8 cellular contexts compared by ENCODE assay signal in genomic region chr20:326645-327031, GRCh38. TPM values are rescaled to one million over a fixed set of nuclear protein-coding genes. Genes with fewer than 3 reads are reported as not detected.
DNase-seq lines count a peak whose midpoint lies in the region; ATAC-seq, FAIRE-seq and TF ChIP-seq lines count a peak whose summit lies in the region.

No MANE protein-coding gene starts in this region.

- H3K36me3 ChIP-seq in BE2C = peaks cover 8% of the 10 kb centered on the region; the same call in 1 of the 2 replicates
- H3K36me3 ChIP-seq in HUES48 (ENCODE audit: control insufficient read depth, insufficient read depth, low read length) = peaks cover 7% of the 10 kb centered on the region; the same call in 1 of the 2 replicates

- H3K4me3 ChIP-seq in BE2C (ENCODE audit: low read depth, low read length) (peak overlapping the region; percentile 85), HUES48 (ENCODE audit: low read depth, low read length) (peak overlapping the region; percentile 79), iPS-18c (ENCODE audit: insufficient read depth, low read depth, low read length) (peak overlapping the region; percentile 99)

- H3K27ac ChIP-seq in HUES48 (ENCODE audit: low read depth, low read length) = peak overlapping the region; percentile 97

- no peak for TF ChIP-seq CTCF in BE2C (IDR thresholded peaks at IDR 0.05; ENCODE audit: low read depth, low read length)

- H3K4me1 ChIP-seq in BE2C (peaks cover 6% of the 10 kb centered on the region), HUES48 (ENCODE audit: control insufficient read depth, insufficient read depth, low read length) (peaks cover 38% of the 10 kb centered on the region)

- DNase-seq in BE2C (peak; percentile 20), RCC 7860 (ENCODE audit: low spot score) (no peak), HPDE6-E6E7 (ENCODE audit: extremely low spot score) (no peak)
- no peak for DNase-seq in activated naive CD8-positive, alpha-beta T cell treated with anti-CD3 and anti-CD28 coated beads, Interleukin-2, amount 50 U/mL, for 24 hours
- peak; percentile 21 for DNase-seq in stimulated activated naive B cell treated with anti-CD40 and anti-IgM and Interleukin-4, amounts not matched to agents 10 μg/mL and 1 μg/mL and 100 μg/mL, for 72 hours

- no peaks in the 10 kb centered on the region for H3K27me3 Mint-ChIP-seq in activated naive CD8-positive, alpha-beta T cell treated with anti-CD3 and anti-CD28 coated beads, Interleukin-2, amount 50 U/mL, for 24 hours
- no peaks in the 10 kb centered on the region for H3K27me3 Mint-ChIP-seq in stimulated activated naive B cell treated with anti-CD40 and anti-IgM and Interleukin-4, amounts not matched to agents 10 μg/mL and 1 μg/mL and 100 μg/mL, for 72 hours

- no peak for ATAC-seq in activated naive CD8-positive, alpha-beta T cell treated with anti-CD3 and anti-CD28 coated beads, Interleukin-2, amount 50 U/mL, for 24 hours
- ATAC-seq in stimulated activated naive B cell treated with anti-CD40 and anti-IgM and Interleukin-4, amounts not matched to agents 10 μg/mL and 1 μg/mL and 100 μg/mL, for 72 hours (replicated peaks) = no peak
- ATAC-seq in GM19455 (IDR thresholded peaks at IDR 0.05; ENCODE audit: unreplicated experiment) = no peak

- peak overlapping the region; percentile 89 for H3K9ac ChIP-seq in HUES48 (ENCODE audit: low read depth, low read length)

- H3K27ac Mint-ChIP-seq in activated naive CD8-positive, alpha-beta T cell treated with anti-CD3 and anti-CD28 coated beads, Interleukin-2, amount 50 U/mL, for 24 hours = no peak overlapping the region
- H3K27ac Mint-ChIP-seq in stimulated activated naive B cell treated with anti-CD40 and anti-IgM and Interleukin-4, amounts not matched to agents 10 μg/mL and 1 μg/mL and 100 μg/mL, for 72 hours = no peak overlapping the region

- peaks cover 4% of the 10 kb centered on the region for H3K36me3 Mint-ChIP-seq in activated naive CD8-positive, alpha-beta T cell treated with anti-CD3 and anti-CD28 coated beads, Interleukin-2, amount 50 U/mL, for 24 hours (ENCODE audit: low read depth)
- peaks cover 1 to 4% of the 10 kb centered on the region in 2 donors for H3K36me3 Mint-ChIP-seq in stimulated activated naive B cell treated with anti-CD40 and anti-IgM and Interleukin-4, amounts not matched to agents 10 μg/mL and 1 μg/mL and 100 μg/mL, for 72 hours

- H3K9me3 ChIP-seq in BE2C (no peaks in the 10 kb centered on the region), HUES48 (ENCODE audit: control insufficient read depth, insufficient read depth, low read length) (no peaks in the 10 kb centered on the region), iPS-18c (ENCODE audit: control insufficient read depth, insufficient read depth, low read length) (no peaks in the 10 kb centered on the region)

- peak overlapping the region; percentile 78 for H3K4me3 Mint-ChIP-seq in activated naive CD8-positive, alpha-beta T cell treated with anti-CD3 and anti-CD28 coated beads, Interleukin-2, amount 50 U/mL, for 24 hours
- H3K4me3 Mint-ChIP-seq in stimulated activated naive B cell treated with anti-CD40 and anti-IgM and Interleukin-4, amounts not matched to agents 10 μg/mL and 1 μg/mL and 100 μg/mL, for 72 hours = peak overlapping the region; percentile 81 to 90

- no peaks in the 10 kb centered on the region for H3K9me3 Mint-ChIP-seq in activated naive CD8-positive, alpha-beta T cell treated with anti-CD3 and anti-CD28 coated beads, Interleukin-2, amount 50 U/mL, for 24 hours
- H3K9me3 Mint-ChIP-seq in stimulated activated naive B cell treated with anti-CD40 and anti-IgM and Interleukin-4, amounts not matched to agents 10 μg/mL and 1 μg/mL and 100 μg/mL, for 72 hours = no peaks in the 10 kb centered on the region

- H3K4me1 Mint-ChIP-seq in activated naive CD8-positive, alpha-beta T cell treated with anti-CD3 and anti-CD28 coated beads, Interleukin-2, amount 50 U/mL, for 24 hours = peaks cover 35% of the 10 kb centered on the region
- H3K4me1 Mint-ChIP-seq in stimulated activated naive B cell treated with anti-CD40 and anti-IgM and Interleukin-4, amounts not matched to agents 10 μg/mL and 1 μg/mL and 100 μg/mL, for 72 hours = peaks cover 32 to 47% of the 10 kb centered on the region in 2 donors

- no peak for FAIRE-seq in RCC 7860 (lab: Jason Lieb, UNC)

- H3K27me3 ChIP-seq in BE2C (no peaks in the 10 kb centered on the region), HUES48 (ENCODE audit: control insufficient read depth, insufficient read depth, low read length) (no peaks in the 10 kb centered on the region)

RNA-seq across cellular contexts. Expression of gene SOX12, which starts 1.3 kb away (rescaled TPM):
- polyA plus RNA-seq in BE2C (2012; ENCODE audit: insufficient read depth, insufficient read length, low read depth) = 27.4 TPM

RNA-seq across cellular contexts. Expression of gene NRSN2, which starts 20.3 kb away (rescaled TPM):
- 55.0 TPM for polyA plus RNA-seq in BE2C (2012; ENCODE audit: insufficient read depth, insufficient read length, low read depth)

RNA-seq across cellular contexts. Expression of gene ZCCHC3, which starts 29.3 kb away (rescaled TPM):
- polyA plus RNA-seq in BE2C (2012; ENCODE audit: insufficient read depth, insufficient read length, low read depth) = 72.9 TPM

RNA-seq across cellular contexts. Expression of gene C20orf96, which starts 36.1 kb away (rescaled TPM):
- 4.6 TPM for polyA plus RNA-seq in BE2C (2012; ENCODE audit: insufficient read depth, insufficient read length, low read depth)

RNA-seq across cellular contexts. Expression of gene TRIB3, which starts 53.9 kb away (rescaled TPM):
- 157 TPM for polyA plus RNA-seq in BE2C (2012; ENCODE audit: insufficient read depth, insufficient read length, low read depth)

Comparison
In these comparisons a context has a peak if more than half of its experiments do, and no peak if none do; other contexts are left out.
1. DNase-seq: peak in BE2C (single experiment) and stimulated activated naive B cell treated with anti-CD40 and anti-IgM and Interleukin-4, amounts not matched to agents 10 μg/mL and 1 μg/mL and 100 μg/mL, for 72 hours (single experiment); none in activated naive CD8-positive, alpha-beta T cell treated with anti-CD3 and anti-CD28 coated beads, Interleukin-2, amount 50 U/mL, for 24 hours (single experiment), RCC 7860 (single experiment) and HPDE6-E6E7 (single experiment).
2. Peak in every context shown above with its lines, with median percentiles within 50 percentile points of each other: H3K4me3 ChIP-seq.